18 cellular contexts compared by ENCODE assay signal in genomic region chr12:108598553-108599250, GRCh38. TPM values are rescaled to one million over a fixed set of nuclear protein-coding genes. Genes with fewer than 3 reads are reported as not detected.
A peak's percentile ranks its signal among the peaks of the same experiment; 100 is the strongest.
DNase-seq lines count a peak whose midpoint lies in the region; ATAC-seq and TF ChIP-seq lines count a peak whose summit lies in the region.
"Had no signal": no experiment of that assay in that cellular context is flagged by ENCODE, and none has a peak within 500 bp of the region (broad histone marks: within the 10 kb centered on the region; RNA-seq: fewer than 3 reads in every experiment).

No MANE protein-coding gene starts in this region.

- ATAC-seq in HG03442 (IDR thresholded peaks at IDR 0.05; ENCODE audit: unreplicated experiment) (no peak), GM21825 (IDR thresholded peaks at IDR 0.05; ENCODE audit: unreplicated experiment) (no peak)
- ATAC-seq: CD8-positive, alpha-beta T cell had no signal

- H3K79me2 ChIP-seq in hepatocyte, result peaks cover 39% of the 10 kb centered on the region

- H3K9me2 ChIP-seq in hepatocyte (replicated peaks; ENCODE audit: insufficient read depth), result no peaks in the 10 kb centered on the region

- H3K27me3 ChIP-seq in SJSA1 (replicated peaks), result no peaks in the 10 kb centered on the region
- H3K27me3 ChIP-seq in hepatocyte, result no peaks in the 10 kb centered on the region
- no peaks in the 10 kb centered on the region for H3K27me3 ChIP-seq in skeletal muscle tissue (ENCODE audit: control insufficient read depth in 3 of 3, insufficient read depth in 3 of 3, low read length in 3 of 3)
- H3K27me3 ChIP-seq: heart left ventricle had no signal

- no peak overlapping the region for H2AFZ ChIP-seq in hepatocyte

- H3K9me3 ChIP-seq in SJSA1 (replicated peaks), result 0 out of 2 replicates have a peak, but pooled peaks cover 2% of the 10 kb centered on the region
- no peaks in the 10 kb centered on the region for H3K9me3 ChIP-seq in hepatocyte (ENCODE audit: low read depth)
- no peaks in the 10 kb centered on the region for H3K9me3 ChIP-seq in skeletal muscle tissue (ENCODE audit: control insufficient read depth in 3 of 3, low read length in 3 of 3)
- H3K9me3 ChIP-seq: heart left ventricle had no signal

- peak overlapping the region; percentile 82 for H3K4me2 ChIP-seq in hepatocyte

- H3K27ac ChIP-seq in SJSA1, result peak overlapping the region; percentile 31
- peak overlapping the region; percentile 85 for H3K27ac ChIP-seq in hepatocyte
- peak overlapping the region; percentile 44 for H3K27ac ChIP-seq in skeletal muscle tissue (ENCODE audit: low read depth, low read length)

- TF ChIP-seq CTCF in AG10803 (conservative IDR thresholded peaks at IDR 0.05; ENCODE audit: low read length) (no peak), hepatocyte (IDR thresholded peaks at IDR 0.05; ENCODE audit: poor library complexity) (no peak)

- H4K20me1 ChIP-seq in hepatocyte (ENCODE audit: insufficient read depth, poor library complexity, severe bottlenecking), result no peaks in the 10 kb centered on the region

- H3K36me3 ChIP-seq in SJSA1, result peaks cover 39% of the 10 kb centered on the region
- H3K36me3 ChIP-seq in hepatocyte (replicated peaks; ENCODE audit: insufficient read depth, low read depth), result no peaks in the 10 kb centered on the region
- no peaks in the 10 kb centered on the region for H3K36me3 ChIP-seq in skeletal muscle tissue (ENCODE audit: control insufficient read depth in 3 of 3, insufficient read depth in 3 of 3, low read length in 3 of 3)
- H3K36me3 ChIP-seq: heart left ventricle had no signal

- 89% methylated on average over 11 of the region's 11 CpGs for WGBS in hepatocyte (ENCODE audit: low lambda C conversion rate, missing lambda C conversion rate)

- DNase-seq in AG10803 (ENCODE audit: low read depth), result no peak
- DNase-seq in SJSA1 (ENCODE audit: low read depth in 1 of 2, low spot score in 2 of 2), result peak; percentile 77 to 93
- DNase-seq in hepatocyte (ENCODE audit: low spot score), result no peak
- no peak for DNase-seq in GDM1 (lab: John Stamatoyannopoulos, UW)
- no peak for DNase-seq in SHP77 treated with DMSO at 0.1 percent for 48 hours (lab: John Stamatoyannopoulos, UW)
- DNase-seq: ACHN; activated CD4-positive, alpha-beta T cell treated with anti-CD3 and anti-CD28 coated beads, Interleukin-2, amount 10 ng/mL, durations not matched to agents 7 days and 5 days; activated CD8-positive, alpha-beta memory T cell treated with anti-CD3 and anti-CD28 coated beads, Interleukin-2, amount 50 U/mL, for 48 hours; CD8-positive, alpha-beta T cell; central memory CD4-positive, alpha-beta T cell; naive B cell; NCI-H1417 treated with DMSO at 0.1 percent for 48 hours; NCI-H526; stimulated activated CD4-positive, alpha-beta T cell treated with anti-CD3 and anti-CD28 coated beads, Interleukin-2, amount 100 ng/mL, for 24 hours had no signal

- H3K4me1 ChIP-seq in SJSA1 (replicated peaks) (peaks cover 58% of the 10 kb centered on the region), hepatocyte (ENCODE audit: insufficient read depth) (peaks cover 8% of the 10 kb centered on the region), skeletal muscle tissue (ENCODE audit: control insufficient read depth in 3 of 3, insufficient read depth in 3 of 3, low read length in 3 of 3) (no peaks in the 10 kb centered on the region)
- H3K4me1 ChIP-seq: heart left ventricle had no signal

- no peak overlapping the region for H3K9ac ChIP-seq in skeletal muscle tissue (ENCODE audit: low read depth in 1 of 3, low read length in 3 of 3)

- H3K4me3 ChIP-seq in AG10803 (ENCODE audit: low read length) (peak overlapping the region; percentile 72), SJSA1 (no peak overlapping the region; the same call in 1 of the 2 replicates), hepatocyte (no peak overlapping the region), skeletal muscle tissue (ENCODE audit: low read length in 3 of 3) (peak overlapping the region in 1 of 3 donors; percentile 31)

RNA-seq across cellular contexts. Expression of gene TMEM119, which starts 0.8 kb away (rescaled TPM):
- total RNA-seq in SJSA1 (2014; rRNA removed; shearing (Covaris generic)), result 225 and 311 TPM in 2 replicates
- total RNA-seq in hepatocyte, result 69.7 and 70.1 TPM in 2 replicates
- polyA plus RNA-seq in hepatocyte, result 54.4 and 59.6 TPM in 2 replicates
- total RNA-seq in skeletal muscle tissue, result 37.1 TPM

RNA-seq across cellular contexts. Expression of gene SELPLG, which starts 35.0 kb away (rescaled TPM):
- total RNA-seq in SJSA1 (2014; rRNA removed; shearing (Covaris generic)), result 2.1 and 2.9 TPM in 2 replicates
- total RNA-seq in hepatocyte (0.37 and 0.72 TPM in 2 replicates), skeletal muscle tissue (3.7 TPM)
- 1.5 and 1.8 TPM in 2 replicates for polyA plus RNA-seq in hepatocyte

RNA-seq across cellular contexts. Expression of gene ISCU, which starts 36.3 kb away (rescaled TPM):
- 86.7 and 135 TPM in 2 replicates for total RNA-seq in SJSA1 (2014; rRNA removed; shearing (Covaris generic))
- total RNA-seq in hepatocyte (107 and 116 TPM in 2 replicates), skeletal muscle tissue (83.0 TPM)
- polyA plus RNA-seq in hepatocyte, result 149 and 169 TPM in 2 replicates

RNA-seq across cellular contexts. Expression of gene SART3, which starts 37.7 kb away (rescaled TPM):
- total RNA-seq in SJSA1 (2014; rRNA removed; shearing (Covaris generic)), result 48.8 and 57.3 TPM in 2 replicates
- 41.0 and 60.4 TPM in 2 replicates for total RNA-seq in hepatocyte
- polyA plus RNA-seq in hepatocyte, result 20.0 and 25.0 TPM in 2 replicates
- 43.3 TPM for total RNA-seq in skeletal muscle tissue

Comparison
In these comparisons a context has a peak if more than half of its experiments do, and no peak if none do; other contexts are left out.
1. DNase-seq: peak in SJSA1 (2 of 2); none in AG10803 (single experiment), hepatocyte (single experiment), GDM1 (single experiment) and SHP77 treated with DMSO at 0.1 percent for 48 hours (single experiment).
2. H3K27ac ChIP-seq: peak in every context shown above with its lines; median percentile 85 in hepatocyte; 44 in skeletal muscle tissue; 31 in SJSA1.